ENCODE assay signal across 24 cellular contexts in the genomic region with DNA sequence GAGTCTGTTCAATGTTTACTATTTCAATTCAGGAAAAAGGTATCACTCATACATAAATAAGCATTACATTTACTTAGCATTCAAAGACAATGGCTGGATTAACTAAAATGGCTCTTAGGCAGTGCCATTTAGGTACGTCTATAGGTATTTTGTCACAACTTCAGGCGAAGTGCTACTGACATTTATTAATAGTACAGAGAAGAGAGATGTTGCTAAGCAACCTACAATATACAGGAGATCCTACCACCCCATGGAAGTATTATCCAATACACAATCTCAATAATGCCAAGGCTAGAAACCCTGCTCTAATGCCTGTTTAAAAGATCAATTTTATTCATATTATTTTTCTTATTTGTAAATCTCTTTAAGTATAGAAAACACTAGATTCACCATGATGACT.
"Had no signal": no experiment of that assay in that cellular context is flagged by ENCODE, and none has a peak within 500 bp of the region (broad histone marks: within the 10 kb centered on the region; RNA-seq: fewer than 3 reads in every experiment).

No MANE protein-coding gene starts in this region.

- H3K27me3 ChIP-seq: colonic mucosa, esophagus squamous epithelium, heart right ventricle, ovary, right lobe of liver, tibial nerve, upper lobe of left lung had no signal

- H3K9me3 ChIP-seq: colonic mucosa, esophagus squamous epithelium, heart right ventricle, mucosa of descending colon, ovary, psoas muscle, right lobe of liver, thoracic aorta, tibial nerve, upper lobe of left lung had no signal

- H3K4me3 ChIP-seq: colonic mucosa, esophagus squamous epithelium, heart right ventricle, lung, mucosa of descending colon, ovary, psoas muscle, right lobe of liver, thoracic aorta, tibial nerve, upper lobe of left lung had no signal

- H3K36me3 ChIP-seq: ovary, right lobe of liver had no signal

- ATAC-seq: left colon; mucosa of descending colon; naive thymus-derived CD4-positive, alpha-beta T cell; psoas muscle; stimulated activated naive B cell treated with anti-CD40 and anti-IgM and Interleukin-4, amounts not matched to agents 10 μg/mL and 1 μg/mL and 100 μg/mL, for 72 hours had no signal

- H3K27ac ChIP-seq: colonic mucosa, esophagus squamous epithelium, heart right ventricle, ovary, psoas muscle, right lobe of liver, thoracic aorta, tibial nerve, upper lobe of left lung had no signal

- DNase-seq: colonic mucosa; effector CD8-positive, alpha-beta T cell; esophagus squamous epithelium; foreskin melanocyte; glutamatergic neuron; heart right ventricle; left colon; mesenchymal stem cell; mucosa of descending colon; naive thymus-derived CD4-positive, alpha-beta T cell; occipital lobe; ovary; posterior cingulate gyrus; psoas muscle; retina; right lobe of liver; small intestine; stimulated activated CD4-positive, alpha-beta T cell treated with anti-CD3 and anti-CD28 coated beads, Interleukin-15, amount 100 ng/mL, for 24 hours; stimulated activated CD4-positive, alpha-beta T cell treated with anti-CD3 and anti-CD28 coated beads, Interleukin-2, amount 100 ng/mL, for 48 hours; stimulated activated naive B cell treated with anti-CD40 and anti-IgM and Interleukin-4, amounts not matched to agents 10 μg/mL and 1 μg/mL and 100 μg/mL, for 72 hours; upper lobe of left lung had no signal
